Comparison of ENCODE assay signal across 26 cellular contexts in genomic region chr4:147173317-147173716, GRCh38.
"Had no signal": no experiment of that assay in that cellular context is flagged by ENCODE, and none has a peak within 500 bp of the region (broad histone marks: within the 10 kb centered on the region; RNA-seq: fewer than 3 reads in every experiment).

No MANE protein-coding gene starts in this region.

- H3K36me3 ChIP-seq: pancreas, right lobe of liver, tibial nerve, vagina had no signal

- H3K27me3 ChIP-seq: pancreas, right lobe of liver, tibial nerve, vagina had no signal

- H3K27ac ChIP-seq: pancreas, right lobe of liver, tibial nerve had no signal

- H3K9me3 ChIP-seq: mucosa of descending colon, pancreas, right lobe of liver, tibial nerve, vagina had no signal

- H3K4me1 ChIP-seq: pancreas, right lobe of liver, tibial nerve, vagina had no signal

- ATAC-seq: left lobe of liver; mucosa of descending colon; naive thymus-derived CD4-positive, alpha-beta T cell; natural killer cell treated with Interleukin-12 subunit alpha and Interleukin-12 subunit beta and Interleukin-15 and Interleukin-18, amount 100 ng/mL, for 72 hours; pancreas; right lobe of liver; stimulated activated memory B cell treated with anti-CD40 and anti-IgM and Interleukin-4, amounts not matched to agents 10 μg/mL and 1 μg/mL and 100 μg/mL, for 72 hours; stimulated activated naive CD8-positive, alpha-beta T cell treated with anti-CD3 and anti-CD28 coated beads, Interleukin-15, amount 100 ng/mL, for 72 hours had no signal

- H3K4me3 ChIP-seq: lung, mucosa of descending colon, pancreas, right lobe of liver, smooth muscle cell, tibial nerve, vagina had no signal

- DNase-seq: head of caudate nucleus; hypothalamus; immature natural killer cell; kidney; midbrain; mucosa of descending colon; naive thymus-derived CD4-positive, alpha-beta T cell; nucleus accumbens; pancreas; posterior cingulate gyrus; retina; right lobe of liver; stimulated activated CD4-positive, alpha-beta T cell treated with anti-CD3 and anti-CD28 coated beads, Interleukin-1b, Interleukin-23, amount 100 ng/mL, for 48 hours; stimulated activated CD4-positive, alpha-beta T cell treated with anti-CD3 and anti-CD28 coated beads, Interleukin-2, amount 100 ng/mL, for 48 hours; stimulated activated CD4-positive, alpha-beta T cell treated with anti-CD3 and anti-CD28 coated beads, Interleukin-4, amount 100 ng/mL, for 4 hours; stimulated activated CD8-positive, alpha-beta memory T cell treated with anti-CD3 and anti-CD28 coated beads, Interleukin-4, amount 100 ng/mL, for 48 hours; stimulated activated naive CD4-positive, alpha-beta T cell treated with Interleukin-2 at 50 U/mL for 16 hours; stimulated activated naive CD8-positive, alpha-beta T cell treated with anti-CD3 and anti-CD28 coated beads, Interleukin-15, amount 100 ng/mL, for 72 hours; substantia nigra had no signal
